In the genomic region with DNA sequence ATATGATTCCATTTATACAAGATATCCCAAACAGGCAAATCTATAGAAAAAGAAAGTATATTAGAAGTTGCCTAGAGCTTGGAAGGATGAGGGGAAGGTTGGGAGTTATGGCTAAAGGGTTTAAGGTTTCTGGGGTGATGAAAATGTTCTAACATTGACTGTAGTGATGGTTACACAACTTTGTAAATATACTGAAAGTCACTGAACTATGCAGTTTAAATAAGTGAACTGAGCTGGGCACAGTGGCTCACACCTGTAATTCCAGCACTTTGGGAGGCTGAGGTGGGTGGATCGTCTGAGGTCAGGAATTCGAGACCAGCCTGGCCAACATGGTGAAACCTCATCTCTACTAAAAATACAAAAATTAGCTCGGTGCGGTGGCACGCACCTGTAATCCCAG, we compare ENCODE assay signal across 22 cellular contexts.
"Had no signal": no experiment of that assay in that cellular context is flagged by ENCODE, and none has a peak within 500 bp of the region (broad histone marks: within the 10 kb centered on the region; RNA-seq: fewer than 3 reads in every experiment).

No MANE protein-coding gene starts in this region.

- H3K27me3 Mint-ChIP-seq: IgD-negative memory B cell had no signal

- H3K36me3 ChIP-seq: SJSA1 had no signal

- H3K4me3 Mint-ChIP-seq: IgD-negative memory B cell had no signal

- H3K4me1 Mint-ChIP-seq: IgD-negative memory B cell had no signal

- H3K27ac Mint-ChIP-seq: IgD-negative memory B cell had no signal

- H3K27ac ChIP-seq: KMS-11, SJSA1, SK-N-MC had no signal

- H3K4me1 ChIP-seq: SJSA1 had no signal

- H3K9me3 ChIP-seq: SJSA1 had no signal

- H3K27me3 ChIP-seq: SJSA1 had no signal

- H3K4me3 ChIP-seq: K562, SJSA1, SK-N-MC had no signal

- ATAC-seq: K562 had no signal

- DNase-seq: Kasumi-1, MM.1S, NCI-H1092 treated with DMSO at 0.1 percent for 48 hours, NCI-H1436, NCI-H187, NCI-H2029, NCI-H2081 treated with DMSO at 0.1 percent for 48 hours, NCI-H2171, NCI-H226, NCI-H446, NCI-H510A, NCI-H524 treated with DMSO at 0.1 percent for 48 hours, NCI-H69, NCI-H774, Right ventricle myocardium superior, RPMI8226, SIG-M5 had no signal

- H3K9me3 Mint-ChIP-seq: IgD-negative memory B cell had no signal
